8 cellular contexts compared by ENCODE assay signal in the genomic region with DNA sequence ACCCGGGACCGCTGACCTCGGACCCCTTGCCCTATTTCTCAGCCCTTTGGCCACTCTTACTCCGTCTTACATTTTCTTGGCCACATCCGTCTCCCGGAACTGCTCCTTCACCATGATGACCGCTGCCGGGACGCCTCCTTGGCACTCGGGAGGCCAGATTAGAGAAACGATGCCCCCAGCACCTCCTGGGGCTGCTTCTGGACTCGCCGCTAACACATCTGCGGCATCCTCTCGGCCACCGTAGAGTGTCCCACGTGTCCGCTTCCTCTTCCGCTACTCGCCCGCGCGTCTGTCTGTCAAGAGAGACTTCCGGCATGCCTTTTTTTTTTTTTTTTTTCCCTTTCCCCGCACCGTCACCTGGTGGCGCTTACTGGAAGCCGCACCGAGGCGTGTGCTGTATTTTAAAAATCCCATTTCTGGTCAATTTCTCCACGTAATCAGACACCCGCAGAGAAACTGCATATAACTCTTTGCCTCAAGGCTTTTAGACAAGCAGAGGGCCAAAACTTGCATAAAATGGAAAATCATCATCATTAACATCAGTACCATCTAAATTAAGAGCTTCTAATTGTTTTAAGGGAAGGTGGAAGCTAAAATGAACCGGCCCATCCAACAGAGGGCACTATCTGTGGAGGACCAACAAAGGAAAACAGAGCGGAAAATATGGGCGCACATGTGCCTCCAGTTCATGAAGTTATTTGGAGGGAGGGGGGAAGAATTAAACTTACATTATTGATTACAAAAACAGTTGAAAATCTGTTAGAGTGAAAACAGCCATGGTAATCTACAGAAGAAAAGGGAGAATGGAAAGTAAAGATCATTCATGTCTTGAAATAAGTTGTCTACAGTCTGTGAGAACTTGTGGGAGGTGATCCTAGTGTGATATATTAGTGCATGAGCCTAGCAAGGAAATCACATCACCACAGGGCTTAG. TPM values are rescaled to one million over a fixed set of nuclear protein-coding genes. Genes with fewer than 3 reads are reported as not detected.
DNase-seq lines count a peak whose midpoint lies in the region; ATAC-seq and TF ChIP-seq lines count a peak whose summit lies in the region.

A gene (minus strand): TSS at position 222 of the 933 bp plus-strand sequence. CDS start 108 bp downstream, at position 114.

- DNase-seq in GM19240 (ENCODE audit: insufficient read length, low spot score) (peak; percentile 88), NCI-H526 (lab: John Stamatoyannopoulos, UW) (peak; percentile 88 to 94), left lung (peak; percentile 93 to 95)
- DNase-seq in activated CD4-positive, alpha-beta T cell treated with anti-CD3 and anti-CD28 coated beads, Interleukin-2, amount 10 ng/mL, durations not matched to agents 7 days and 5 days, result peak; percentile 93
- DNase-seq in stimulated activated CD4-positive, alpha-beta T cell treated with anti-CD3 and anti-CD28 coated beads, Interleukin-2, amount 100 ng/mL, for 48 hours, result peak; percentile 89 to 90

- peaks cover under 1 to 35% (median 13%) of the 10 kb centered on the region in 11 experiments; a peak in 16 of 22 replicates for H4K20me1 ChIP-seq in BLaER1 treated with 17β-estradiol and CSF1 and Interleukin-3, amounts not matched to agents 10 nM and 100 nM

- H3K4me3 Mint-ChIP-seq in activated CD4-positive, alpha-beta T cell treated with anti-CD3 and anti-CD28 coated beads, Interleukin-2, amount 10 ng/mL, durations not matched to agents 7 days and 5 days, result peak within 1 kb of the TSS; percentile 98
- H3K4me3 Mint-ChIP-seq in dendritic cell treated with granulocyte-macrophage colony-stimulating factor and Interleukin-4, amounts not matched to agents 40 ng/mL and 50 ng/mL, for 4 days, result peak within 1 kb of the TSS; percentile 99

- ATAC-seq in HG03460 (IDR thresholded peaks at IDR 0.05; ENCODE audit: unreplicated experiment) (peak; percentile 55), left lung (peak; percentile 79)

- H3K27ac Mint-ChIP-seq in activated CD4-positive, alpha-beta T cell treated with anti-CD3 and anti-CD28 coated beads, Interleukin-2, amount 10 ng/mL, durations not matched to agents 7 days and 5 days, result peak within 1 kb of the TSS; percentile 96
- peak within 1 kb of the TSS; percentile 82 for H3K27ac Mint-ChIP-seq in dendritic cell treated with granulocyte-macrophage colony-stimulating factor and Interleukin-4, amounts not matched to agents 40 ng/mL and 50 ng/mL, for 4 days

- POLR2A ChIA-PET in activated CD4-positive, alpha-beta T cell treated with anti-CD3 and anti-CD28 coated beads, Interleukin-2, amount 10 ng/mL, durations not matched to agents 7 days and 5 days (lab: Charles Lee), result interaction anchor here (0.8 kb wide), 1 partner anchor 13 kb away, joined by 3 read pairs; no protein-coding TSS in a partner anchor

- TF ChIP-seq CTCF in left lung (IDR thresholded peaks at IDR 0.05), result peak; percentile 57 to 63

- H3K27me3 Mint-ChIP-seq in activated CD4-positive, alpha-beta T cell treated with anti-CD3 and anti-CD28 coated beads, Interleukin-2, amount 10 ng/mL, durations not matched to agents 7 days and 5 days, result no peaks in the 10 kb centered on the region
- H3K27me3 Mint-ChIP-seq in dendritic cell treated with granulocyte-macrophage colony-stimulating factor and Interleukin-4, amounts not matched to agents 40 ng/mL and 50 ng/mL, for 4 days, result no peaks in the 10 kb centered on the region

- H3K9me3 Mint-ChIP-seq in activated CD4-positive, alpha-beta T cell treated with anti-CD3 and anti-CD28 coated beads, Interleukin-2, amount 10 ng/mL, durations not matched to agents 7 days and 5 days, result no peaks in the 10 kb centered on the region
- no peaks in the 10 kb centered on the region for H3K9me3 Mint-ChIP-seq in dendritic cell treated with granulocyte-macrophage colony-stimulating factor and Interleukin-4, amounts not matched to agents 40 ng/mL and 50 ng/mL, for 4 days

- H3K27me3 ChIP-seq in BLaER1 treated with 17β-estradiol and CSF1 and Interleukin-3, amounts not matched to agents 10 nM and 100 nM, result no peaks in the 10 kb centered on the region
- H3K27me3 ChIP-seq in left lung, result no peaks in the 10 kb centered on the region

- intact Hi-C loops in dendritic cell treated with granulocyte-macrophage colony-stimulating factor and Interleukin-4, amounts not matched to agents 40 ng/mL and 50 ng/mL, for 4 days (cut with micrococcal nuclease), result no loop called here
- intact Hi-C loops in left lung (cut with DNase I), result no loop called here

- peaks cover 23% of the 10 kb centered on the region for H3K36me3 Mint-ChIP-seq in activated CD4-positive, alpha-beta T cell treated with anti-CD3 and anti-CD28 coated beads, Interleukin-2, amount 10 ng/mL, durations not matched to agents 7 days and 5 days (ENCODE audit: low read depth)
- peaks cover 38% of the 10 kb centered on the region for H3K36me3 Mint-ChIP-seq in dendritic cell treated with granulocyte-macrophage colony-stimulating factor and Interleukin-4, amounts not matched to agents 40 ng/mL and 50 ng/mL, for 4 days (ENCODE audit: low read depth)

- H3K4me1 Mint-ChIP-seq in activated CD4-positive, alpha-beta T cell treated with anti-CD3 and anti-CD28 coated beads, Interleukin-2, amount 10 ng/mL, durations not matched to agents 7 days and 5 days, result peaks cover 37% of the 10 kb centered on the region
- H3K4me1 Mint-ChIP-seq in dendritic cell treated with granulocyte-macrophage colony-stimulating factor and Interleukin-4, amounts not matched to agents 40 ng/mL and 50 ng/mL, for 4 days (ENCODE audit: low read depth), result peaks cover 33% of the 10 kb centered on the region

- H3K4me2 ChIP-seq in BLaER1 treated with 17β-estradiol and CSF1 and Interleukin-3, amounts not matched to agents 10 nM and 100 nM, result peak within 1 kb of the TSS; percentile 80 to 96 (median 93)

- H3K9me3 ChIP-seq in BLaER1 treated with 17β-estradiol and CSF1 and Interleukin-3, amounts not matched to agents 10 nM and 100 nM (replicated peaks in 1 of 11), result no peaks in the 10 kb centered on the region
- no peaks in the 10 kb centered on the region for H3K9me3 ChIP-seq in left lung

- H3K36me3 ChIP-seq in BLaER1 treated with 17β-estradiol and CSF1 and Interleukin-3, amounts not matched to agents 10 nM and 100 nM, result peaks cover 18 to 36% (median 26%) of the 10 kb centered on the region in 11 experiments
- H3K36me3 ChIP-seq in left lung, result peaks cover 0 to 24% of the 10 kb centered on the region in 2 donors

- H3K9ac ChIP-seq in BLaER1 treated with 17β-estradiol and CSF1 and Interleukin-3, amounts not matched to agents 10 nM and 100 nM, result peak within 1 kb of the TSS; percentile 87 to 95 (median 91)

- CTCF ChIA-PET in activated CD4-positive, alpha-beta T cell treated with anti-CD3 and anti-CD28 coated beads, Interleukin-2, amount 10 ng/mL, durations not matched to agents 7 days and 5 days (lab: Charles Lee), result interaction anchor here (0.6 to 1.0 kb wide), 5 partner anchors 17 to 1036 kb away, joined by 3 to 4 read pairs (median 4); no protein-coding TSS in a partner anchor

- peak within 1 kb of the TSS; percentile 88 to 99 (median 93) for H3K4me3 ChIP-seq in BLaER1 treated with 17β-estradiol and CSF1 and Interleukin-3, amounts not matched to agents 10 nM and 100 nM
- H3K4me3 ChIP-seq in left lung, result peak within 1 kb of the TSS; percentile 79 to 81

- peaks cover 13 to 29% (median 17%) of the 10 kb centered on the region in 10 experiments for H3K4me1 ChIP-seq in BLaER1 treated with 17β-estradiol and CSF1 and Interleukin-3, amounts not matched to agents 10 nM and 100 nM
- peaks cover 11 to 35% of the 10 kb centered on the region in 2 donors for H3K4me1 ChIP-seq in left lung

- H3K27ac ChIP-seq in BLaER1 treated with 17β-estradiol and CSF1 and Interleukin-3, amounts not matched to agents 10 nM and 100 nM, result peak within 1 kb of the TSS; percentile 60 to 88 (median 84)
- peak within 1 kb of the TSS; percentile 82 to 85 for H3K27ac ChIP-seq in left lung

RNA-seq across cellular contexts. Expression of the gene that starts here (rescaled TPM):
- 10 to 100 TPM; 18.1 to 18.8 TPM for total RNA-seq in activated CD4-positive, alpha-beta T cell treated with anti-CD3 and anti-CD28 coated beads, Interleukin-2, amount 10 ng/mL, durations not matched to agents 7 days and 5 days
- 10 to 100 TPM; 14.0 to 14.1 TPM for total RNA-seq in left lung

Comparison
In these comparisons a context has a peak if more than half of its experiments do, and no peak if none do; other contexts are left out.
1. Peak in every context shown above with its lines: DNase-seq, ATAC-seq, H3K4me3 ChIP-seq and H3K27ac ChIP-seq.